In the genomic region with DNA sequence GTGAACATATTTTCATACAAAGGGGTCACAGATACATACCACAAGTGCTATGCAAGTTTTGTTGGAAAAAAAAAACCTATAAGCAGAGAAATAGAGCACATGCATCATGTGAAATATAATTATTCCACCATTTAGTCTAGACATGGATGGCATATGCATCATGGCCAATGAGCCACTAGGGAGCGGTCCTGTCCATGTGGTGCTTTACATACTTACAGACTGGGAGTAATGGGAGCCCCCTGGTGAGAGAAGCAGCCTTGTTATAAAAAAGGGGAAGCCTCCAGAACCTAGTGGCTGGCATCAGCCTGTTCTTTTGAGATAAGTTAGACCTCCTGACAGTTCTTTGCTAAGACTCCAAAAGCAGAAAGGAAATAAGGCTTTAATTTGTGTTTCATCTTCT, we compare ENCODE assay signal across 9 cellular contexts.
A peak's percentile ranks its signal among the peaks of the same experiment; 100 is the strongest.
DNase-seq lines count a peak whose midpoint lies in the region; ATAC-seq and TF ChIP-seq lines count a peak whose summit lies in the region.
"Had no signal": no experiment of that assay in that cellular context is flagged by ENCODE, and none has a peak within 500 bp of the region (broad histone marks: within the 10 kb centered on the region; RNA-seq: fewer than 3 reads in every experiment).

No MANE protein-coding gene starts in this region.

- DNase-seq in CD1c-positive myeloid dendritic cell (ENCODE audit: extremely low spot score), result peak; percentile 55
- DNase-seq in PC-9, result no peak
- DNase-seq in foreskin keratinocyte, result no peak
- no peak for DNase-seq in HPDE6-E6E7 (ENCODE audit: extremely low spot score)
- no peak for DNase-seq in suprapubic skin (ENCODE audit: low spot score in 2 of 2)
- DNase-seq: DMS79 treated with DMSO at 0.1 percent for 48 hours had no signal

- H3K79me2 ChIP-seq in PC-9 (ENCODE audit: low read depth), result no peaks in the 10 kb centered on the region

- no TSS peak for BruUV-seq in PC-9 (replicated peaks; lab: Mats Ljungman, UMichigan)

- no peak overlapping the region for H3K4me3 ChIP-seq in PC-9
- no peak overlapping the region for H3K4me3 ChIP-seq in suprapubic skin

- TF ChIP-seq CTCF in PC-9 (conservative IDR thresholded peaks at IDR 0.05) (peak; percentile 21; the same call in 1 of the 2 replicates), foreskin keratinocyte (conservative IDR thresholded peaks at IDR 0.05) (peak; percentile 11), suprapubic skin (IDR thresholded peaks at IDR 0.05) (no peak)

- TF ChIP-seq POLR2A in suprapubic skin (IDR thresholded peaks at IDR 0.05), result no peak

- H3K36me3 ChIP-seq in PC-9 (ENCODE audit: low read depth) (no peaks in the 10 kb centered on the region), suprapubic skin (no peaks in the 10 kb centered on the region)

- H4K20me1 ChIP-seq in PC-9 (ENCODE audit: insufficient read depth), result no peaks in the 10 kb centered on the region; the same call in 1 of the 2 replicates

- H3K4me1 ChIP-seq in PC-9 (replicated peaks; ENCODE audit: insufficient read depth) (no peaks in the 10 kb centered on the region), foreskin keratinocyte (no peaks in the 10 kb centered on the region), suprapubic skin (no peaks in the 10 kb centered on the region)

- no peak for TF ChIP-seq EP300 in suprapubic skin (IDR thresholded peaks at IDR 0.05)

- H3F3A ChIP-seq in PC-9 (ENCODE audit: insufficient read depth, low read depth), result no peaks in the 10 kb centered on the region

- WGBS in suprapubic skin, result 74% methylated on average over 1 of the region's 1 CpG

- H3K9me3 ChIP-seq in PC-9 (ENCODE audit: insufficient read depth, low read depth) (no peaks in the 10 kb centered on the region), suprapubic skin (no peaks in the 10 kb centered on the region)

- H3K27ac ChIP-seq in PC-9 (no peak overlapping the region), foreskin keratinocyte (no peak overlapping the region), suprapubic skin (no peak overlapping the region)

- ATAC-seq in HG03097 (IDR thresholded peaks at IDR 0.05; ENCODE audit: low FRiP score, unreplicated experiment) (peak; percentile 57), foreskin keratinocyte (no peak), HG03095 (IDR thresholded peaks at IDR 0.05; ENCODE audit: unreplicated experiment) (no peak), HG02763 (IDR thresholded peaks at IDR 0.05; ENCODE audit: unreplicated experiment) (no peak)

- CTCF ChIA-PET in PC-9 (lab: Charles Lee), result no interaction called here

- H3K27me3 ChIP-seq in PC-9 (ENCODE audit: insufficient read depth, low read depth) (no peaks in the 10 kb centered on the region), foreskin keratinocyte (no peaks in the 10 kb centered on the region), suprapubic skin (no peaks in the 10 kb centered on the region)

- H2AFZ ChIP-seq in PC-9, result no peak overlapping the region

- H3K4me2 ChIP-seq in PC-9, result no peak overlapping the region

- intact Hi-C loops in PC-9 (cut with micrococcal nuclease; ENCODE audit: unreplicated experiment), result no loop called here

- no peaks in the 10 kb centered on the region for H3K9me2 ChIP-seq in PC-9 (ENCODE audit: insufficient read depth)

- POLR2A ChIA-PET in PC-9 (lab: Charles Lee; ENCODE audit: unreplicated experiment), result interaction anchor here (0.8 kb wide), 1 partner anchor 28 kb away, joined by 6 read pairs; no protein-coding TSS in a partner anchor

Comparison
In these comparisons a context has a peak if more than half of its experiments do, and no peak if none do; other contexts are left out.
1. CTCF ChIP-seq: peak in PC-9 (single experiment) and foreskin keratinocyte (single experiment); none in suprapubic skin (0 of 2).